In the genomic region with DNA sequence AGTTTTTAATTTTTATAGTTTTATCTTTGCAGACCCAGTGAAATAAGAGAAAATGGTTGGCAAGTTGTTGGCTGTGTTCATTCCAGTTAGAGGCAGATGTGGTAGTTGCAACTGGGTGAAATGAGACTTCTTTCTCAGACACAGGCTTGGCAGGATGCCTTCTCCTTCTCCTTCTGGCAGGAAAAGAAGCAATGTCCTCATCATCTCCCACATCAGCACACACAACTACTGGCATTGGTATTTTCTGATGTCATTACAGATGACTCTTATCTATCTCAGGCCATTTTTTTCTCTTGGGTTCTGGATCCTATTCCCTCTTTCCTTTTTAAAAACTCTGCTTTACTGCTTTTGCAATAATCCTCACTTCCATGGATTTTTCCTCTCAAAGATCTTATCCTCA, we compare ENCODE assay signal across 1 cellular context.
TF ChIP-seq lines count a peak whose summit lies in the region.

No MANE protein-coding gene starts in this region.

TF ChIP-seq in IMR-90, 13 proteins besides CTCF, POLR2A, EP300 and RAD21 (continued from another document):
- peak; percentile 78 for TF ChIP-seq CEBPB (IDR thresholded peaks at IDR 0.05; ENCODE audit: low read depth, low read length)
- TF ChIP-seq RFX5 (IDR thresholded peaks at IDR 0.05; ENCODE audit: low read depth, low read length): no peak
- TF ChIP-seq MAZ (IDR thresholded peaks at IDR 0.05; ENCODE audit: borderline replicate concordance, low read depth, low read length): no peak
- TF ChIP-seq CHD1 (IDR thresholded peaks at IDR 0.05; ENCODE audit: low read depth, low read length): no peak
- no peak for TF ChIP-seq FOS (IDR thresholded peaks at IDR 0.05; ENCODE audit: low read depth, low read length)
- TF ChIP-seq BHLHE40 (IDR thresholded peaks at IDR 0.05; ENCODE audit: low read depth, low read length): no peak
